In genomic region chr17:6560496-6560895, GRCh38 we compare ENCODE assay signal across 22 cellular contexts.
"Had no signal": no experiment of that assay in that cellular context is flagged by ENCODE, and none has a peak within 500 bp of the region (broad histone marks: within the 10 kb centered on the region; RNA-seq: fewer than 3 reads in every experiment).

No MANE protein-coding gene starts in this region.

- H3K4me2 ChIP-seq: KMS-11 had no signal

- H3K27ac ChIP-seq: KMS-11, SJSA1, SK-N-MC had no signal

- H3K9me3 ChIP-seq: SJSA1 had no signal

- DNase-seq: IMR-90, Kasumi-1, MM.1S, NCI-H1092 treated with DMSO at 0.1 percent for 48 hours, NCI-H1436, NCI-H187, NCI-H2029, NCI-H2081 treated with DMSO at 0.1 percent for 48 hours, NCI-H2171, NCI-H226, NCI-H446, NCI-H510A, NCI-H524 treated with DMSO at 0.1 percent for 48 hours, NCI-H69, NCI-H774, Right ventricle myocardium superior, RPMI8226, SIG-M5 had no signal

- H3K36me3 ChIP-seq: SJSA1 had no signal

- H3K27me3 ChIP-seq: SJSA1 had no signal

- FAIRE-seq: RCC 7860 had no signal

- H3K9ac ChIP-seq: KMS-11 had no signal

- H3K4me3 ChIP-seq: SJSA1, SK-N-MC had no signal
